8 cellular contexts compared by ENCODE assay signal in genomic region chr3:132210476-132211346, GRCh38.
DNase-seq lines count a peak whose midpoint lies in the region; ATAC-seq and TF ChIP-seq lines count a peak whose summit lies in the region.

No MANE protein-coding gene starts in this region.

- no peak overlapping the region for H3K4me3 ChIP-seq in tibial nerve
- no peak overlapping the region for H3K4me3 ChIP-seq in spleen

- H3K36me3 ChIP-seq in tibial nerve, result no peaks in the 10 kb centered on the region
- no peaks in the 10 kb centered on the region for H3K36me3 ChIP-seq in spleen

- H3K27ac ChIP-seq in H9 (ENCODE audit: insufficient read length, low read depth, low read length), result no peak overlapping the region
- H3K27ac ChIP-seq in tibial nerve, result no peak overlapping the region
- H3K27ac ChIP-seq in spleen, result no peak overlapping the region

- no peak overlapping the region for H2AK5ac ChIP-seq in H9 (ENCODE audit: insufficient read length, low read length)

- H3K27me3 ChIP-seq in H9 (ENCODE audit: insufficient read depth, low read length) (peaks cover 47% of the 10 kb centered on the region; the same call in 1 of the 2 replicates), tibial nerve (no peaks in the 10 kb centered on the region), spleen (replicated peaks in 1 of 7) (peaks cover 0 to 19% (median 0%) of the 10 kb centered on the region in 7 donors)

- no peaks in the 10 kb centered on the region for H3K23me2 ChIP-seq in H9 (ENCODE audit: insufficient read length, low read depth, low read length, poor library complexity, severe bottlenecking)

- peaks cover 13 to 20% of the 10 kb centered on the region in 2 experiments for H3K4me1 Mint-ChIP-seq in H9

- peak; percentile 88 for TF ChIP-seq CTCF in H9 (conservative IDR thresholded peaks at IDR 0.05)
- peak in 1 of 5 experiments; percentile 29 for TF ChIP-seq CTCF in tibial nerve (IDR thresholded peaks at IDR 0.05)
- peak in 1 of 11 experiments; percentile 7 for TF ChIP-seq CTCF in spleen (IDR thresholded peaks at IDR 0.05 in 8 of 11, conservative IDR thresholded peaks at IDR 0.05 in 3 of 11)

- H3K23ac ChIP-seq in H9 (ENCODE audit: insufficient read length, low read depth, low read length), result no peak overlapping the region

- no peak overlapping the region for H2BK12ac ChIP-seq in H9 (ENCODE audit: insufficient read length, low read depth, low read length)

- no peak for TF ChIP-seq EP300 in tibial nerve (IDR thresholded peaks at IDR 0.05)

- no peak overlapping the region for H3K27ac Mint-ChIP-seq in H9

- H2AFZ ChIP-seq in H9 (ENCODE audit: low read length), result no peak overlapping the region

- no peak overlapping the region for H3K4me3 Mint-ChIP-seq in H9

- TF ChIP-seq POLR2A in tibial nerve (IDR thresholded peaks at IDR 0.05) (no peak), spleen (IDR thresholded peaks at IDR 0.05) (no peak)

- H2BK5ac ChIP-seq in H9 (ENCODE audit: insufficient read length, low read length), result no peak overlapping the region

- no peak overlapping the region for H2BK15ac ChIP-seq in H9 (ENCODE audit: low read depth, low read length)

- no peaks in the 10 kb centered on the region for H3K79me1 ChIP-seq in H9 (ENCODE audit: insufficient read depth, low read depth, low read length, poor library complexity, severe bottlenecking)

- no peak overlapping the region for H3K14ac ChIP-seq in H9 (ENCODE audit: insufficient read depth, low read length)

- H3K9me3 Mint-ChIP-seq in H9, result no peaks in the 10 kb centered on the region

- H3K4me1 ChIP-seq in H9 (ENCODE audit: insufficient read depth, low read length) (peaks cover 2% of the 10 kb centered on the region; the same call in 1 of the 2 replicates), tibial nerve (no peaks in the 10 kb centered on the region), spleen (no peaks in the 10 kb centered on the region)

- H3K56ac ChIP-seq in H9 (ENCODE audit: insufficient read length, low read depth, low read length), result no peak overlapping the region

- no peaks in the 10 kb centered on the region for H4K20me1 ChIP-seq in H9 (ENCODE audit: control insufficient read depth, insufficient read depth, insufficient read length)

- H3K36me3 Mint-ChIP-seq in H9 (ENCODE audit: insufficient read depth in 1 of 3, low read depth in 3 of 3), result no peaks in the 10 kb centered on the region

- H3K9me3 ChIP-seq in H9 (ENCODE audit: control insufficient read depth, low read depth, low read length) (no peaks in the 10 kb centered on the region), tibial nerve (no peaks in the 10 kb centered on the region), spleen (no peaks in the 10 kb centered on the region)

- no peak overlapping the region for H4K5ac ChIP-seq in H9 (ENCODE audit: insufficient read length, low read depth, low read length)

- H3K18ac ChIP-seq in H9 (ENCODE audit: insufficient read length, low read depth, low read length), result no peak overlapping the region

- intact Hi-C loops in spleen (cut with DNase I; ENCODE audit: low total_unique reads), result no loop called here

- no peak overlapping the region for H3K4ac ChIP-seq in H9 (ENCODE audit: low read depth, low read length)

- no peak overlapping the region for H2BK120ac ChIP-seq in H9 (ENCODE audit: low read depth, low read length, poor library complexity, severe bottlenecking)

- H4K91ac ChIP-seq in H9 (ENCODE audit: insufficient read length, low read depth, low read length), result no peak overlapping the region

- H3T11ph ChIP-seq in H9 (ENCODE audit: low read length), result no peak overlapping the region

- H3K4me2 ChIP-seq in H9 (ENCODE audit: insufficient read depth, insufficient read length, low read length), result no peak overlapping the region

- no CpG with 5 or more reads among the region's 9 CpGs for WGBS in H9 (ENCODE audit: extremely low coverage, insufficient read length, low lambda C conversion rate)
- WGBS in tibial nerve, 2 donors, result 48 to 54% methylated on average over 9 of the region's 9 CpGs
- WGBS in spleen, 5 donors, result 45 to 51% (median 47%) methylated on average over 9 of the region's 9 CpGs

- DNase-seq in Caki2 (ENCODE audit: low read depth) (peak; percentile 73), H9 (peak; percentile 63), RPMI8226 (peak; percentile 57), iPS DF 19.7 (ENCODE audit: low read depth, low spot score) (peak; percentile 57), tibial nerve (ENCODE audit: low spot score in 2 of 2) (no peak), spleen (no peak)

- peaks cover 64% of the 10 kb centered on the region for H3K27me3 Mint-ChIP-seq in H9 (ENCODE audit: low read depth)

- H2BK20ac ChIP-seq in H9 (ENCODE audit: low read depth, low read length, poor library complexity, severe bottlenecking), result no peak overlapping the region

- H3K79me2 ChIP-seq in H9 (ENCODE audit: insufficient read depth, low read length), result no peaks in the 10 kb centered on the region

- in situ Hi-C loops in Caki2 (cut with HindIII; ENCODE audit: low pct_unique_long_range_greater_than_20kb, low sequenced_read_pairs), result no loop called here

- H4K8ac ChIP-seq in H9 (replicated peaks; ENCODE audit: insufficient read length, low read depth, low read length), result no peak overlapping the region

- no peak for ATAC-seq in HG03520 (IDR thresholded peaks at IDR 0.05; ENCODE audit: unreplicated experiment)
- no peak for ATAC-seq in GM21360 (IDR thresholded peaks at IDR 0.05; ENCODE audit: unreplicated experiment)

- H3K9ac ChIP-seq in H9 (ENCODE audit: extremely low read depth, insufficient read length, low read length), result no peak overlapping the region

Comparison
In these comparisons a context has a peak if more than half of its experiments do, and no peak if none do; other contexts are left out.
1. DNase-seq: peak in Caki2 (single experiment), H9 (single experiment), RPMI8226 (single experiment) and iPS DF 19.7 (single experiment); none in tibial nerve (0 of 2) and spleen (single experiment).